Comparison of ENCODE assay signal across 6 cellular contexts in genomic region chr5:171467107-171467506, GRCh38. TPM values are rescaled to one million over a fixed set of nuclear protein-coding genes. Genes with fewer than 3 reads are reported as not detected.
"Had no signal": no experiment of that assay in that cellular context is flagged by ENCODE, and none has a peak within 500 bp of the region (broad histone marks: within the 10 kb centered on the region; RNA-seq: fewer than 3 reads in every experiment).

No MANE protein-coding gene starts in this region.

- ATAC-seq: HepG2, K562 had no signal

- DNase-seq: IMR-90, KBM-7 had no signal

- H3K27ac ChIP-seq: HL-60 had no signal

- H3K4me3 ChIP-seq: K562 had no signal

RNA-seq across cellular contexts. Expression of gene FGF18, which starts 47.7 kb away (rescaled TPM):
- polyA plus RNA-seq: HepG2, IgD-negative memory B cell had no signal
